ENCODE assay signal across 28 cellular contexts in the genomic region with DNA sequence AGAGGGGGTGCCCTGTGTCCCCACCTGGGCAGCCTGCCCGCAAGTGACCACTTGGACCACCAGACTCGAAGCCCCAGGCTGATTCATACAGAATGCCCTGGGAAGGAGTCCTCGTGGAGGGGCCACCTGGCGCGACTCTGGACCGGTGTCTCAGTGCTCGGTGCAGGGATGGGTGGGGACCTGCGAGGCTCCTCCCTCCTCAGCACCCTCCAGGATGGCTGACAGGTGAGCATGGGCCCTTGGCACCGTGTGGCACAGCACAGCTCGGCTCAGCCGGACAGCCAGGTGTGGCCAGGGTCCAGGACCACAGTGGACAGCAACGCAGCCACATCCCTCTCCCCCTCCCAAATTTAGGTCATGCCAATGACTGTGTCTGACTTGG. TPM values are rescaled to one million over a fixed set of nuclear protein-coding genes. Genes with fewer than 3 reads are reported as not detected.
DNase-seq lines count a peak whose midpoint lies in the region; ATAC-seq and TF ChIP-seq lines count a peak whose summit lies in the region.
"Had no signal": no experiment of that assay in that cellular context is flagged by ENCODE, and none has a peak within 500 bp of the region (broad histone marks: within the 10 kb centered on the region; RNA-seq: fewer than 3 reads in every experiment).

No MANE protein-coding gene starts in this region.

- H3K36me3 ChIP-seq in left ventricle myocardium inferior = peaks cover 6% of the 10 kb centered on the region
- no peaks in the 10 kb centered on the region; the same call in 1 of the 2 replicates for H3K36me3 ChIP-seq in Caco-2 (ENCODE audit: control insufficient read depth, insufficient read depth, low read length)
- peaks cover 0 to 8% (median 4%) of the 10 kb centered on the region in 4 donors for H3K36me3 ChIP-seq in stomach
- H3K36me3 ChIP-seq: neutrophil had no signal

- BruUV-seq in Caco-2 (replicated peaks; lab: Mats Ljungman, UMichigan) = no TSS peak

- H3K27me3 ChIP-seq in left ventricle myocardium inferior (ENCODE audit: low read depth) = no peaks in the 10 kb centered on the region
- H3K27me3 ChIP-seq in Caco-2 (replicated peaks; ENCODE audit: control insufficient read depth, insufficient read depth, low read length) = no peaks in the 10 kb centered on the region
- no peaks in the 10 kb centered on the region for H3K27me3 ChIP-seq in stomach
- H3K27me3 ChIP-seq: BLaER1, neutrophil had no signal

- H3K36me3 Mint-ChIP-seq in Caco-2 (ENCODE audit: insufficient read depth, unreplicated experiment) = peaks cover 50% of the 10 kb centered on the region
- no peaks in the 10 kb centered on the region for H3K36me3 Mint-ChIP-seq in activated CD8-positive, alpha-beta T cell treated with anti-CD3 and anti-CD28 coated beads for 36 hours (ENCODE audit: low read depth)
- H3K36me3 Mint-ChIP-seq: type B pancreatic cell had no signal

- no peaks in the 10 kb centered on the region for H3K9me3 Mint-ChIP-seq in Caco-2 (ENCODE audit: unreplicated experiment)
- H3K9me3 Mint-ChIP-seq in activated CD8-positive, alpha-beta T cell treated with anti-CD3 and anti-CD28 coated beads for 36 hours = no peaks in the 10 kb centered on the region
- H3K9me3 Mint-ChIP-seq: activated T-cell treated with anti-CD3 and anti-CD28 coated beads, Interleukin-2, amount 50 U/mL, for 24 hours; HFFc6; type B pancreatic cell had no signal

- intact Hi-C loops in left ventricle myocardium inferior (cut with micrococcal nuclease) = no loop called here
- intact Hi-C loops in cardiac septum (cut with DNase I) = no loop called here
- intact Hi-C loops in Caco-2 (cut with micrococcal nuclease; ENCODE audit: unreplicated experiment) = no loop called here
- intact Hi-C loops in activated CD8-positive, alpha-beta T cell treated with anti-CD3 and anti-CD28 coated beads for 36 hours (cut with micrococcal nuclease) = loop anchor here (10.0 kb wide), 1 partner anchor 359 kb away; no protein-coding TSS in a partner anchor
- intact Hi-C loops in stomach (cut with DNase I; ENCODE audit: low total_unique reads) = no loop called here

- H3K4me1 Mint-ChIP-seq in Caco-2 (ENCODE audit: low read depth, unreplicated experiment) = peaks cover 8% of the 10 kb centered on the region
- peaks cover 9% of the 10 kb centered on the region for H3K4me1 Mint-ChIP-seq in activated CD8-positive, alpha-beta T cell treated with anti-CD3 and anti-CD28 coated beads for 36 hours (ENCODE audit: low read depth)

- no peak for TF ChIP-seq EP300 in stomach (IDR thresholded peaks at IDR 0.05)

- peak overlapping the region; percentile 85 for H3K27ac ChIP-seq in left ventricle myocardium inferior (replicated peaks)
- H3K27ac ChIP-seq in stomach = peak overlapping the region in 3 of 5 donors; percentile 74 to 82 (median 80)
- H3K27ac ChIP-seq: epithelial cell of prostate, GM23248, neutrophil had no signal

- CTCF ChIA-PET in Caco-2 (lab: Charles Lee) = interaction anchor here (1.7 to 4.5 kb wide), 4 partner anchors 12 to 79 kb away, joined by 4 to 15 read pairs (median 9); a partner anchor contains a TSS
- CTCF ChIA-PET in activated CD8-positive, alpha-beta T cell treated with anti-CD3 and anti-CD28 coated beads for 36 hours (lab: Charles Lee) = no interaction called here

- POLR2A ChIA-PET in Caco-2 (lab: Charles Lee) = no interaction called here
- POLR2A ChIA-PET in activated CD8-positive, alpha-beta T cell treated with anti-CD3 and anti-CD28 coated beads for 36 hours (lab: Charles Lee) = no interaction called here

- 61 to 83% (median 69%) methylated on average over 1 to 12 of the region's 12 CpGs for WGBS in stomach, 5 donors

- H3K4me3 ChIP-seq in left ventricle myocardium inferior (no peak overlapping the region), Caco-2 (ENCODE audit: low read depth, low read length) (no peak overlapping the region), stomach (no peak overlapping the region)
- H3K4me3 ChIP-seq: BLaER1, GM23248 had no signal

- DNase-seq in left ventricle myocardium inferior (no peak), cardiac septum (ENCODE audit: low spot score) (no peak), Caco-2 (no peak), stomach (no peak), HuH-7.5 (ENCODE audit: low spot score) (no peak), SKM-1 (lab: John Stamatoyannopoulos, UW; ENCODE audit: unreplicated experiment) (no peak)
- DNase-seq in activated CD8-positive, alpha-beta T cell treated with anti-CD3 and anti-CD28 coated beads for 36 hours = no peak
- DNase-seq: activated CD4-positive, CD25-positive, alpha-beta regulatory T cell treated with anti-CD3 and anti-CD28 coated beads, Interleukin-2, amount 50 U/mL, for 72 hours; activated effector memory CD4-positive, alpha-beta T cell treated with anti-CD3 and anti-CD28 coated beads, Interleukin-2, amount 50 U/mL, for 16 hours; activated T-cell treated with anti-CD3 and anti-CD28 coated beads, Interleukin-2, amount 50 U/mL, for 24 hours; central memory CD4-positive, alpha-beta T cell; cortex of kidney; DND-41; effector memory CD4-positive, alpha-beta T cell; GF-D8; glutamatergic neuron; GM23248; HFFc6; NCI-H1694; NCI-H446 treated with DMSO at 0.1 percent for 48 hours; stimulated activated CD4-positive, alpha-beta T cell treated with anti-CD3 and anti-CD28 coated beads, Interleukin-12 subunit alpha, Interleukin-12 subunit beta, amount 100 ng/mL, for 4 hours; stimulated activated CD4-positive, alpha-beta T cell treated with anti-CD3 and anti-CD28 coated beads, Interleukin-2, amount 100 ng/mL, for 48 hours had no signal

- no peak overlapping the region for H3K4me3 Mint-ChIP-seq in Caco-2 (ENCODE audit: unreplicated experiment)
- no peak overlapping the region for H3K4me3 Mint-ChIP-seq in activated CD8-positive, alpha-beta T cell treated with anti-CD3 and anti-CD28 coated beads for 36 hours
- H3K4me3 Mint-ChIP-seq: activated T-cell treated with anti-CD3 and anti-CD28 coated beads, Interleukin-2, amount 50 U/mL, for 24 hours; HFFc6 had no signal

- H3K9me3 ChIP-seq in left ventricle myocardium inferior (replicated peaks) (no peaks in the 10 kb centered on the region), Caco-2 (no peaks in the 10 kb centered on the region), stomach (no peaks in the 10 kb centered on the region)
- H3K9me3 ChIP-seq: BLaER1, neutrophil had no signal

- peak; percentile 28 for ATAC-seq in activated CD8-positive, alpha-beta T cell treated with anti-CD3 and anti-CD28 coated beads for 36 hours
- no peak for ATAC-seq in GM21528 (IDR thresholded peaks at IDR 0.05; ENCODE audit: low FRiP score, unreplicated experiment)
- ATAC-seq: sciatic nerve had no signal

- H3K4me1 ChIP-seq in left ventricle myocardium inferior (peaks cover 61% of the 10 kb centered on the region), Caco-2 (peaks cover 46% of the 10 kb centered on the region), stomach (peaks cover 38 to 80% (median 55%) of the 10 kb centered on the region in 4 donors)

- no peak for TF ChIP-seq POLR2A in stomach (IDR thresholded peaks at IDR 0.05)

- H3K27me3 Mint-ChIP-seq in Caco-2 (ENCODE audit: insufficient read depth, unreplicated experiment) = no peaks in the 10 kb centered on the region
- no peaks in the 10 kb centered on the region for H3K27me3 Mint-ChIP-seq in activated CD8-positive, alpha-beta T cell treated with anti-CD3 and anti-CD28 coated beads for 36 hours
- H3K27me3 Mint-ChIP-seq: activated T-cell treated with anti-CD3 and anti-CD28 coated beads, Interleukin-2, amount 50 U/mL, for 24 hours; type B pancreatic cell had no signal

- H3K27ac Mint-ChIP-seq in Caco-2 (ENCODE audit: unreplicated experiment) = peak overlapping the region; percentile 84
- no peak overlapping the region for H3K27ac Mint-ChIP-seq in activated CD8-positive, alpha-beta T cell treated with anti-CD3 and anti-CD28 coated beads for 36 hours

- TF ChIP-seq CTCF in left ventricle myocardium inferior (IDR thresholded peaks at IDR 0.05; ENCODE audit: borderline replicate concordance) (no peak), Caco-2 (IDR thresholded peaks at IDR 0.05; ENCODE audit: insufficient read depth in 1 of 2, low read depth in 1 of 2, low read length in 1 of 2, severe bottlenecking in 1 of 2, unreplicated experiment in 1 of 2) (no peak), stomach (IDR thresholded peaks at IDR 0.05) (no peak)
- no peak for TF ChIP-seq CTCF in activated CD8-positive, alpha-beta T cell treated with anti-CD3 and anti-CD28 coated beads for 36 hours (IDR thresholded peaks at IDR 0.05)

RNA-seq across cellular contexts. Expression of a gene that starts 44.5 kb away (rescaled TPM):
- total RNA-seq in left ventricle myocardium inferior = 32.2 TPM
- 31.2 TPM for total RNA-seq in cardiac septum
- 95.4 and 104 TPM in 2 replicates for total RNA-seq in Caco-2 (2022)
- total RNA-seq in activated CD8-positive, alpha-beta T cell treated with anti-CD3 and anti-CD28 coated beads for 36 hours = 10 to 100 TPM; 90.2 to 98.8 TPM
- 10 to 100 TPM in 3 of 5 donors, 1 to 10 TPM in 2; 2.3 to 48.3 (median 11.7) TPM for total RNA-seq in stomach
- 10 to 100 TPM in 2 of 3 donors, 1 to 10 TPM in 1; 9.5 to 16.6 (median 11.0) TPM for polyA plus RNA-seq in stomach

RNA-seq across cellular contexts. Expression of a gene that starts 45.0 kb away (rescaled TPM):
- total RNA-seq in left ventricle myocardium inferior (101 TPM), cardiac septum (135 TPM), Caco-2 (2022) (74.3 and 76.2 TPM in 2 replicates), stomach (100 to 1,000 TPM in 1 of 5 donors, 10 to 100 TPM in 4; 30.4 to 119 (median 51.4) TPM)
- 10 to 100 TPM; 49.9 to 50.7 TPM for total RNA-seq in activated CD8-positive, alpha-beta T cell treated with anti-CD3 and anti-CD28 coated beads for 36 hours
- polyA plus RNA-seq in stomach = 10 to 100 TPM; 24.1 to 51.6 (median 29.9) TPM
